ENCODE assay signal across 1 cellular context in genomic region chr2:196183528-196184231, GRCh38.
TF ChIP-seq lines count a peak whose summit lies in the region.

No MANE protein-coding gene starts in this region.

TF ChIP-seq in HEK293T, 16 proteins besides CTCF, POLR2A, EP300 and RAD21 (continued from another document):
- TF ChIP-seq, protein P1, sequence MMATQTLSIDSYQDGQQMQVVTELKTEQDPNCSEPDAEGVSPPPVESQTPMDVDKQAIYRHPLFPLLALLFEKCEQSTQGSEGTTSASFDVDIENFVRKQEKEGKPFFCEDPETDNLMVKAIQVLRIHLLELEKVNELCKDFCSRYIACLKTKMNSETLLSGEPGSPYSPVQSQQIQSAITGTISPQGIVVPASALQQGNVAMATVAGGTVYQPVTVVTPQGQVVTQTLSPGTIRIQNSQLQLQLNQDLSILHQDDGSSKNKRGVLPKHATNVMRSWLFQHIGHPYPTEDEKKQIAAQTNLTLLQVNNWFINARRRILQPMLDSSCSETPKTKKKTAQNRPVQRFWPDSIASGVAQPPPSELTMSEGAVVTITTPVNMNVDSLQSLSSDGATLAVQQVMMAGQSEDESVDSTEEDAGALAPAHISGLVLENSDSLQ (IDR thresholded peaks at IDR 0.05), result no peak
- TF ChIP-seq BHLHE40 (IDR thresholded peaks at IDR 0.05; ENCODE audit: borderline replicate concordance) (no peak), FOXM1 (IDR thresholded peaks at IDR 0.05; ENCODE audit: borderline replicate concordance) (no peak), L3MBTL2 (conservative IDR thresholded peaks at IDR 0.05) (no peak), FOXA1 (IDR thresholded peaks at IDR 0.05) (no peak), HDGF (IDR thresholded peaks at IDR 0.05; ENCODE audit: borderline replicate concordance) (no peak)
